Comparison of ENCODE assay signal across 8 cellular contexts in the genomic region with DNA sequence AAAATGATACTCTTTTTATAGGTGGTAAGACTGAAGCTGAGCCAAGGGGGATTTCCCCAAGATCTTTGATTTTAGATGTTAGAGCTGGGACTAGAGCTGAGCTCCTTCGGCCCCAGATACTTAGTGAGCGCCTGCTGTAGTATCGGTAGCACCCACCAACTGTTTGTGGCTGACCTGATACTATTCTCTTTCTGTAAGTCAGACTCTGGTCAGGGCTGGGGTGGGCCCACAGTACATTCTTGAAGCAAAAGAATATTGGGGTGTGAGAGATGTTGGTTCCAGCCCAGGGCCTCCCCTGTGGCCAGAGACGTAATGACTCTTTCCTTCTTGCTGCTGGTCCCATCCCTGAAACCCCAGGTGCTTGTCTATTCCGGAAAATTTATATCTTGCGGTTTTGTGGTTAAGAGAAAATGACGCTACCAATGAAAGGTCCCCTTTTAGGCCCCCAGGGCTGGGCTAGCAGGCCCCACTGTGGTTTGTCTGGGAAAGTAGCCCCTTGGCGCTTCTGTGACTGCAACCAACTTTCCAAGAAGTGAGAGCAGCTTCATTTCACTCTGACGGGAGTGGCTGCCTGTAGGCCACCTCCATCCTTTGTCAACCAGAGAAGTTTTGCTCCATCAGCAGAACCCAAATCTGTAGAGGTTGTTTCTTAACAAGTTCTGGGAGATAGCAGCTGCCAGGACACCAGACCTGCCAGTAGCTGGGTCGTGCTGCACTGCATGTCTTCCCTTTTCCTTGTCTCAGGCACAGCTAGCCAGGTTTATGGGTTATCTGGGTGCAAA.
DNase-seq lines count a peak whose midpoint lies in the region; ATAC-seq and TF ChIP-seq lines count a peak whose summit lies in the region.

No MANE protein-coding gene starts in this region.

- 50 to 84% methylated on average over 10 of the region's 10 CpGs for WGBS in sigmoid colon, 2 donors

- TF ChIP-seq POLR2A in sigmoid colon (IDR thresholded peaks at IDR 0.05): no peak

- no TSS peak for BruUV-seq in OCI-LY7 (replicated peaks; lab: Mats Ljungman, UMichigan)

- H2AFZ ChIP-seq in OCI-LY7 (ENCODE audit: low read length): no peak overlapping the region

- H3K36me3 ChIP-seq in OCI-LY7 (ENCODE audit: insufficient read depth, low read length) (no peaks in the 10 kb centered on the region), sigmoid colon (no peaks in the 10 kb centered on the region)

- CTCF ChIA-PET in OCI-LY7 (lab: Charles Lee; ENCODE audit: unreplicated experiment): interaction anchor here (0.6 kb wide), 1 partner anchor 88 kb away, joined by 4 read pairs; the partner anchor contains the start of gene KSR1

- intact Hi-C loops in OCI-LY7 (cut with micrococcal nuclease; ENCODE audit: unreplicated experiment): no loop called here
- intact Hi-C loops in sigmoid colon (cut with DNase I): no loop called here

- peak; percentile 51 for DNase-seq in OCI-LY7 (ENCODE audit: low spot score)
- DNase-seq in astrocyte of the cerebellum (ENCODE audit: low read depth): peak; percentile 91
- peak; percentile 82 for DNase-seq in stimulated activated naive CD8-positive, alpha-beta T cell treated with anti-CD3 and anti-CD28 coated beads, Interleukin-15, Interleukin-2, amounts not matched to agents 100 U/mL and 50 U/mL, for 24 hours
- DNase-seq in SHP77 (lab: John Stamatoyannopoulos, UW): no peak
- no peak for DNase-seq in sigmoid colon
- DNase-seq in superior temporal gyrus (ENCODE audit: extremely low spot score): no peak

- peak; percentile 85 for ATAC-seq in GM18870 (IDR thresholded peaks at IDR 0.05; ENCODE audit: unreplicated experiment)
- peak; percentile 87 for ATAC-seq in HG02884 (IDR thresholded peaks at IDR 0.05; ENCODE audit: unreplicated experiment)
- ATAC-seq in stimulated activated naive CD8-positive, alpha-beta T cell treated with anti-CD3 and anti-CD28 coated beads, Interleukin-15, Interleukin-2, amounts not matched to agents 100 U/mL and 50 U/mL, for 24 hours: peak; percentile 86

- H4K20me1 ChIP-seq in OCI-LY7 (ENCODE audit: insufficient read depth, low read length): 0 out of 2 replicates have a peak, but pooled peaks cover 5% of the 10 kb centered on the region

- POLR2A ChIA-PET in OCI-LY7 (lab: Charles Lee): interaction anchor here (1.4 kb wide), 1 partner anchor 9 kb away, joined by 3 read pairs; no protein-coding TSS in a partner anchor

- H3K9me3 ChIP-seq in OCI-LY7 (ENCODE audit: low read length) (no peaks in the 10 kb centered on the region), sigmoid colon (no peaks in the 10 kb centered on the region)

- H3K4me2 ChIP-seq in OCI-LY7 (ENCODE audit: low read length): peak overlapping the region; percentile 35

- no peaks in the 10 kb centered on the region for H3K79me2 ChIP-seq in OCI-LY7 (ENCODE audit: insufficient read depth, low read depth, low read length)

- no peak for TF ChIP-seq CTCF in OCI-LY7 (conservative IDR thresholded peaks at IDR 0.05; ENCODE audit: low read length)
- peak; percentile 11 for TF ChIP-seq CTCF in astrocyte of the cerebellum (IDR thresholded peaks at IDR 0.05; ENCODE audit: low read depth, low read length, missing control alignments)
- TF ChIP-seq CTCF in sigmoid colon (IDR thresholded peaks at IDR 0.05): no peak

- no peaks in the 10 kb centered on the region for H3K9me2 ChIP-seq in OCI-LY7 (ENCODE audit: insufficient read depth, low read length)

- H3K4me1 ChIP-seq in OCI-LY7 (ENCODE audit: insufficient read depth, low read length, poor library complexity, severe bottlenecking): peaks cover 15% of the 10 kb centered on the region
- H3K4me1 ChIP-seq in sigmoid colon: peaks cover 0 to 45% (median 26%) of the 10 kb centered on the region in 4 donors

- no peak overlapping the region for H3K4me3 ChIP-seq in OCI-LY7 (ENCODE audit: low read depth, low read length, poor library complexity, severe bottlenecking)
- no peak overlapping the region for H3K4me3 ChIP-seq in astrocyte of the cerebellum (ENCODE audit: low read depth, low read length)
- no peak overlapping the region for H3K4me3 ChIP-seq in sigmoid colon

- in situ Hi-C loops in astrocyte of the cerebellum (cut with HindIII; ENCODE audit: low sequenced_read_pairs): loop anchor here (5.0 kb wide), 1 partner anchor 37 kb away; no protein-coding TSS in a partner anchor

- no peak for TF ChIP-seq EP300 in sigmoid colon (IDR thresholded peaks at IDR 0.05)

- H3K27ac ChIP-seq in OCI-LY7 (ENCODE audit: low read depth, low read length, poor library complexity, severe bottlenecking) (no peak overlapping the region), sigmoid colon (no peak overlapping the region)

- H3K27me3 ChIP-seq in sigmoid colon: no peaks in the 10 kb centered on the region

Comparison
In these comparisons a context has a peak if more than half of its experiments do, and no peak if none do; other contexts are left out.
1. DNase-seq: peak in OCI-LY7 (single experiment), astrocyte of the cerebellum (single experiment) and stimulated activated naive CD8-positive, alpha-beta T cell treated with anti-CD3 and anti-CD28 coated beads, Interleukin-15, Interleukin-2, amounts not matched to agents 100 U/mL and 50 U/mL, for 24 hours (single experiment); none in SHP77 (0 of 2), sigmoid colon (single experiment) and superior temporal gyrus (single experiment).
2. Peak in every context shown above with its lines, with median percentiles within 50 percentile points of each other: ATAC-seq.